ENCODE assay signal across 28 cellular contexts in the genomic region with DNA sequence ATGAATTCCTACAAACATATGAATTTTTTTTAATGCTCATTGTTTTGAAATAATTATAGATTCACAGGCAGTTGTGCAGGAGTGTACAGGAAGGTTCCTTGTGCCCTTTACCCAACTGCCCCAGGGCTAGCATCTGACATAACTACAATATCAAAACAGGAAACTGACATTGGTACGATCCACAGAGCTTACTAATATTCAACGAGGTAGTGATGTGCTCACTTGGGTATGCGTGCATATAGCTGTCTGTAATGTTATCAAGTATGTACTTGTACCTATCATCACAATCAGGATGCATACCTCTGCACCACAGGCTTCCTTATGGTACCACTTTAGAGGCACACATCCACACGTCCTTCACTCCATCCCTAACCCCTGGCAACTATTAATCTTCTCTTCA.
"Had no signal": no experiment of that assay in that cellular context is flagged by ENCODE, and none has a peak within 500 bp of the region (broad histone marks: within the 10 kb centered on the region; RNA-seq: fewer than 3 reads in every experiment).

No MANE protein-coding gene starts in this region.

- H3K27ac ChIP-seq: breast epithelium, colonic mucosa, dorsolateral prefrontal cortex, esophagus squamous epithelium, heart left ventricle, lower lobe of right lung, prostate gland, upper lobe of right lung had no signal

- H3K4me3 ChIP-seq: breast epithelium, colonic mucosa, dorsolateral prefrontal cortex, esophagus squamous epithelium, heart left ventricle, lower lobe of right lung, prostate gland, upper lobe of right lung had no signal

- H3K4me1 ChIP-seq: breast epithelium, colonic mucosa, esophagus squamous epithelium, heart left ventricle, lower lobe of right lung, prostate gland, upper lobe of right lung had no signal

- H3K4me1 Mint-ChIP-seq: activated B cell treated with CpG ODN at 0.5 μM for 24 hours; activated CD4-positive, alpha-beta T cell treated with anti-CD3 and anti-CD28 coated beads for 36 hours; activated naive CD8-positive, alpha-beta T cell treated with anti-CD3 and anti-CD28 coated beads for 36 hours; naive thymus-derived CD4-positive, alpha-beta T cell; neural crest cell; T-helper 17 cell had no signal

- H3K36me3 ChIP-seq: breast epithelium, colonic mucosa, esophagus squamous epithelium, heart left ventricle, lower lobe of right lung, prostate gland, upper lobe of right lung had no signal

- H3K4me3 Mint-ChIP-seq: activated B cell treated with CpG ODN at 0.5 μM for 24 hours; activated CD4-positive, alpha-beta T cell treated with anti-CD3 and anti-CD28 coated beads for 36 hours; activated naive CD8-positive, alpha-beta T cell treated with anti-CD3 and anti-CD28 coated beads for 36 hours; activated T-cell treated with anti-CD3 and anti-CD28 coated beads, Interleukin-2, amount 50 U/mL, for 4 hours; effector memory CD8-positive, alpha-beta T cell; naive thymus-derived CD4-positive, alpha-beta T cell; neural crest cell; T-helper 17 cell had no signal

- FAIRE-seq: endothelial cell of umbilical vein, kidney had no signal

- H3K9me3 ChIP-seq: colonic mucosa, esophagus squamous epithelium, lower lobe of right lung, prostate gland, upper lobe of right lung had no signal

- H3K27ac Mint-ChIP-seq: activated B cell treated with CpG ODN at 0.5 μM for 24 hours; activated CD4-positive, alpha-beta T cell treated with anti-CD3 and anti-CD28 coated beads for 36 hours; activated naive CD8-positive, alpha-beta T cell treated with anti-CD3 and anti-CD28 coated beads for 36 hours; activated T-helper 2 cell treated with anti-CD3 and anti-CD28 coated beads, Interferon-gamma antibody, Interleukin-2, Interleukin-4, amounts not matched to agents 10 μg/mL and 5 μg/mL and 100 μg/mL, durations not matched to agents 14 hours and 24 hours and 36 hours; effector memory CD8-positive, alpha-beta T cell; naive thymus-derived CD4-positive, alpha-beta T cell; T-helper 17 cell had no signal

- ATAC-seq: activated CD4-positive, alpha-beta T cell treated with anti-CD3 and anti-CD28 coated beads for 36 hours; activated T-cell treated with anti-CD3 and anti-CD28 coated beads, Interleukin-2, amount 50 U/mL, for 4 hours; effector memory CD8-positive, alpha-beta T cell; heart left ventricle; lower lobe of right lung; naive thymus-derived CD4-positive, alpha-beta T cell; right cardiac atrium; stimulated activated naive CD8-positive, alpha-beta T cell treated with anti-CD3 and anti-CD28 coated beads, Interleukin-15, Interleukin-2, amounts not matched to agents 100 U/mL and 50 U/mL, for 24 hours; T-helper 17 cell; upper lobe of right lung had no signal

- H3K27me3 ChIP-seq: colonic mucosa had no signal

- H3K9me3 Mint-ChIP-seq: activated T-helper 2 cell treated with anti-CD3 and anti-CD28 coated beads, Interferon-gamma antibody, Interleukin-2, Interleukin-4, amounts not matched to agents 10 μg/mL and 5 μg/mL and 100 μg/mL, durations not matched to agents 14 hours and 24 hours and 36 hours; effector memory CD8-positive, alpha-beta T cell had no signal

- DNase-seq: activated B cell treated with CpG ODN at 0.5 μM for 24 hours; activated CD4-positive, alpha-beta T cell treated with anti-CD3 and anti-CD28 coated beads for 36 hours; activated CD4-positive, alpha-beta T cell treated with anti-CD3 and anti-CD28 coated beads, Interleukin-2, amount 50 U/mL, for 4 hours; activated CD8-positive, alpha-beta memory T cell treated with anti-CD3 and anti-CD28 coated beads for 24 hours; activated CD8-positive, alpha-beta memory T cell treated with anti-CD3 and anti-CD28 coated beads, Interleukin-2, amount 50 U/mL, for 4 hours; activated naive CD4-positive, alpha-beta T cell; activated naive CD8-positive, alpha-beta T cell treated with anti-CD3 and anti-CD28 coated beads for 36 hours; activated T-cell treated with anti-CD3 and anti-CD28 coated beads, Interleukin-2, amount 50 U/mL, for 4 hours; amniotic stem cell; colonic mucosa; dorsolateral prefrontal cortex; effector memory CD8-positive, alpha-beta T cell; esophagus squamous epithelium; heart left ventricle; kidney; lower lobe of right lung; naive thymus-derived CD4-positive, alpha-beta T cell; occipital lobe; right cardiac atrium; stimulated activated CD4-positive, alpha-beta T cell treated with anti-CD3 and anti-CD28 coated beads, Interleukin-4, amount 100 ng/mL, for 24 hours; stimulated activated naive CD8-positive, alpha-beta T cell treated with anti-CD3 and anti-CD28 coated beads, Interleukin-15, Interleukin-2, amounts not matched to agents 100 U/mL and 50 U/mL, for 24 hours; T-helper 17 cell; upper lobe of right lung had no signal

- H3K36me3 Mint-ChIP-seq: activated naive CD8-positive, alpha-beta T cell treated with anti-CD3 and anti-CD28 coated beads for 36 hours had no signal
